Comparison of ENCODE assay signal across 8 cellular contexts in the genomic region with DNA sequence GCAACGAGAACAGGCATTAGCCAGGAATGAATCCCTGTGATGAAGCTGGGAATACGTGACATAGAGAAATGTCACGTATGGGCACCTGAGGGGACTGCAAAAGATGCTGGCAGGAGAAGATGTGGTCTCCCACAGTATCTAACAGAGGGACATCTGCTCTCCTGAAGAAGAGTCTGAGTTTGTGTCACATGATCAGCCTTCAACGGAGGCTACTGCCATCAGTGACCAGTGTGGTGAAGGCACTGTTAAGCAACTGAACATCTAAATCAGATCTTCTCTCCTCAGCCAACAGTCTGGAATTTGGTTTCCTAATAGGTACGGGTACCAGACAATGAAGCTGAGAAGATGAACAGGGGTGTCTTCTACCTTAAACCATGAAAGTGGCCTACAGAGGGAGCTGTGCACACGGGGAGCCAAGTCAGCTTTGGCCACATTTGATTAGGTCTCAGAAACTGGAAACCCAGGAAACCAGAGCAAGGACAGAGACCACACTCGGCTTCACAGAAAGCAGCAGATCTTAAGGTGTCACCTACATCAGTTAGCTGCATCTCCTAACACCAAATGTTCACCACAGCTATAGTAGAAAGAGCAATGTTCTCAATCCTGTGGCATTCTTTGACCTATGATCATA. TPM values are rescaled to one million over a fixed set of nuclear protein-coding genes. Genes with fewer than 3 reads are reported as not detected.
A peak's percentile ranks its signal among the peaks of the same experiment; 100 is the strongest.
DNase-seq lines count a peak whose midpoint lies in the region; TF ChIP-seq lines count a peak whose summit lies in the region.

No MANE protein-coding gene starts in this region.

- no peaks in the 10 kb centered on the region for H4K20me1 ChIP-seq in SK-N-SH (ENCODE audit: insufficient read depth)

- WGBS in SK-N-SH (ENCODE audit: low lambda C conversion rate): 88% methylated on average over 6 of the region's 7 CpGs

- H3K27ac Mint-ChIP-seq in activated naive CD8-positive, alpha-beta T cell treated with anti-CD3 and anti-CD28 coated beads for 36 hours: peak overlapping the region; percentile 62

- no peaks in the 10 kb centered on the region for H3K27me3 ChIP-seq in SK-N-SH (ENCODE audit: insufficient read depth)

- peaks cover 8% of the 10 kb centered on the region for H3F3A ChIP-seq in SK-N-SH (replicated peaks; ENCODE audit: insufficient read depth)

- DNase-seq in HCEC 1CT (peak; percentile 12), SK-N-SH (no peak), islet precursor cell (peak; percentile 57), NCI-H146 treated with DMSO at 0.1 percent for 48 hours (lab: John Stamatoyannopoulos, UW; ENCODE audit: unreplicated experiment) (no peak), NCI-H446 (lab: John Stamatoyannopoulos, UW) (no peak)
- DNase-seq in activated naive CD8-positive, alpha-beta T cell treated with anti-CD3 and anti-CD28 coated beads for 36 hours: peak; percentile 52
- peak; percentile 41 to 52 for DNase-seq in stimulated activated CD8-positive, alpha-beta memory T cell treated with anti-CD3 and anti-CD28 coated beads, Interleukin-15, amount 100 ng/mL, for 48 hours (ENCODE audit: low read depth in 2 of 2)

- H3K4me3 ChIP-seq in SK-N-SH (ENCODE audit: low read depth in 2 of 2, low read length in 1 of 2): no peak overlapping the region; a peak in 1 of 4 replicates

- no peaks in the 10 kb centered on the region for H3K27me3 Mint-ChIP-seq in activated naive CD8-positive, alpha-beta T cell treated with anti-CD3 and anti-CD28 coated beads for 36 hours

- H3K9me3 Mint-ChIP-seq in activated naive CD8-positive, alpha-beta T cell treated with anti-CD3 and anti-CD28 coated beads for 36 hours: no peaks in the 10 kb centered on the region

- no peak overlapping the region for H3K4me3 Mint-ChIP-seq in activated naive CD8-positive, alpha-beta T cell treated with anti-CD3 and anti-CD28 coated beads for 36 hours

- peaks cover 22% of the 10 kb centered on the region for H3K36me3 Mint-ChIP-seq in activated naive CD8-positive, alpha-beta T cell treated with anti-CD3 and anti-CD28 coated beads for 36 hours

- no peak for TF ChIP-seq EP300 in SK-N-SH (IDR thresholded peaks at IDR 0.05; ENCODE audit: borderline replicate concordance in 1 of 2, low read depth in 1 of 2, low read length in 1 of 2)

- H3K79me2 ChIP-seq in SK-N-SH (ENCODE audit: insufficient read depth): peaks cover 3% of the 10 kb centered on the region

- peaks cover 0 to 3% of the 10 kb centered on the region in 2 experiments; a peak in 2 of 4 replicates for H3K4me1 ChIP-seq in SK-N-SH (ENCODE audit: control insufficient read depth in 1 of 2, insufficient read depth in 2 of 2, low read depth in 1 of 2, low read length in 1 of 2)

- POLR2A ChIA-PET in SK-N-SH (lab: Yijun Ruan, JAX): no interaction called here

- TF ChIP-seq CTCF in GM12873 (IDR thresholded peaks at IDR 0.05; ENCODE audit: insufficient read depth, low read depth, low read length, missing control alignments) (peak; percentile 83), SK-N-SH (IDR thresholded peaks at IDR 0.05) (peak; percentile 50)

- H2AFZ ChIP-seq in SK-N-SH (ENCODE audit: low read depth): no peak overlapping the region

- H3K36me3 ChIP-seq in SK-N-SH (replicated peaks in 1 of 2; ENCODE audit: control insufficient read depth in 1 of 2, insufficient read depth in 2 of 2, low read length in 1 of 2): peaks cover 66 to 80% of the 10 kb centered on the region in 2 experiments

- no peaks in the 10 kb centered on the region for H3K9me2 ChIP-seq in SK-N-SH

- CTCF ChIA-PET in SK-N-SH (lab: Yijun Ruan, JAX): interaction anchor here (0.8 to 4.5 kb wide), 16 partner anchors 11 to 341 kb away, joined by 3 to 34 read pairs (median 4); no protein-coding TSS in a partner anchor

- no peaks in the 10 kb centered on the region for H3K9me3 ChIP-seq in SK-N-SH

- no peak overlapping the region for H3K9ac ChIP-seq in SK-N-SH

- H3K27ac ChIP-seq in SK-N-SH (ENCODE audit: low read depth in 2 of 2, low read length in 1 of 2): no peak overlapping the region; a peak in 1 of 4 replicates

- H3K4me2 ChIP-seq in SK-N-SH: no peak overlapping the region

- no peak; the same call in 1 of the 2 replicates for TF ChIP-seq RAD21 in SK-N-SH (IDR thresholded peaks at IDR 0.05; ENCODE audit: low read length)

- H3K4me1 Mint-ChIP-seq in activated naive CD8-positive, alpha-beta T cell treated with anti-CD3 and anti-CD28 coated beads for 36 hours: peaks cover 35% of the 10 kb centered on the region

TF ChIP-seq in SK-N-SH, 30 proteins besides CTCF, POLR2A, EP300 and RAD21:
- TF ChIP-seq TEAD4 (IDR thresholded peaks at IDR 0.05; ENCODE audit: borderline replicate concordance, insufficient read depth): no peak
- no peak for TF ChIP-seq SIN3A (IDR thresholded peaks at IDR 0.05; ENCODE audit: borderline replicate concordance, low read depth, low read length)
- no peak for TF ChIP-seq TAF1 (IDR thresholded peaks at IDR 0.05; ENCODE audit: borderline replicate concordance, low read depth, low read length)
- TF ChIP-seq JUND (IDR thresholded peaks at IDR 0.05): no peak
- TF ChIP-seq PBX3 (IDR thresholded peaks at IDR 0.05): no peak
- no peak for TF ChIP-seq NFIC (IDR thresholded peaks at IDR 0.05; ENCODE audit: borderline replicate concordance)
- TF ChIP-seq RFX5 (IDR thresholded peaks at IDR 0.05; ENCODE audit: low read length): no peak
- TF ChIP-seq, protein P1, sequence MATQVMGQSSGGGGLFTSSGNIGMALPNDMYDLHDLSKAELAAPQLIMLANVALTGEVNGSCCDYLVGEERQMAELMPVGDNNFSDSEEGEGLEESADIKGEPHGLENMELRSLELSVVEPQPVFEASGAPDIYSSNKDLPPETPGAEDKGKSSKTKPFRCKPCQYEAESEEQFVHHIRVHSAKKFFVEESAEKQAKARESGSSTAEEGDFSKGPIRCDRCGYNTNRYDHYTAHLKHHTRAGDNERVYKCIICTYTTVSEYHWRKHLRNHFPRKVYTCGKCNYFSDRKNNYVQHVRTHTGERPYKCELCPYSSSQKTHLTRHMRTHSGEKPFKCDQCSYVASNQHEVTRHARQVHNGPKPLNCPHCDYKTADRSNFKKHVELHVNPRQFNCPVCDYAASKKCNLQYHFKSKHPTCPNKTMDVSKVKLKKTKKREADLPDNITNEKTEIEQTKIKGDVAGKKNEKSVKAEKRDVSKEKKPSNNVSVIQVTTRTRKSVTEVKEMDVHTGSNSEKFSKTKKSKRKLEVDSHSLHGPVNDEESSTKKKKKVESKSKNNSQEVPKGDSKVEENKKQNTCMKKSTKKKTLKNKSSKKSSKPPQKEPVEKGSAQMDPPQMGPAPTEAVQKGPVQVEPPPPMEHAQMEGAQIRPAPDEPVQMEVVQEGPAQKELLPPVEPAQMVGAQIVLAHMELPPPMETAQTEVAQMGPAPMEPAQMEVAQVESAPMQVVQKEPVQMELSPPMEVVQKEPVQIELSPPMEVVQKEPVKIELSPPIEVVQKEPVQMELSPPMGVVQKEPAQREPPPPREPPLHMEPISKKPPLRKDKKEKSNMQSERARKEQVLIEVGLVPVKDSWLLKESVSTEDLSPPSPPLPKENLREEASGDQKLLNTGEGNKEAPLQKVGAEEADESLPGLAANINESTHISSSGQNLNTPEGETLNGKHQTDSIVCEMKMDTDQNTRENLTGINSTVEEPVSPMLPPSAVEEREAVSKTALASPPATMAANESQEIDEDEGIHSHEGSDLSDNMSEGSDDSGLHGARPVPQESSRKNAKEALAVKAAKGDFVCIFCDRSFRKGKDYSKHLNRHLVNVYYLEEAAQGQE (IDR thresholded peaks at IDR 0.05; ENCODE audit: low read depth, low read length): no peak
- TF ChIP-seq TCF12 (IDR thresholded peaks at IDR 0.05): no peak
- TF ChIP-seq NRF1 (IDR thresholded peaks at IDR 0.05; ENCODE audit: low read depth, low read length): no peak

RNA-seq across cellular contexts. Expression of gene BRD7, which starts 41.8 kb away (rescaled TPM):
- 31.6 and 32.9 TPM in 2 replicates for polyA plus RNA-seq in SK-N-SH (2012; rRNA removed)
- polyA plus RNA-seq in SK-N-SH (2012; cell fraction: cytosol; rRNA removed): 44.3 and 56.8 TPM in 2 replicates
- polyA plus RNA-seq in SK-N-SH (2012; cell fraction: nucleus; rRNA removed): 25.3 and 33.7 TPM in 2 replicates
- total RNA-seq in activated naive CD8-positive, alpha-beta T cell treated with anti-CD3 and anti-CD28 coated beads for 36 hours: 10 to 100 TPM; 93.6 to 98.5 TPM

Comparison
In these comparisons a context has a peak if more than half of its experiments do, and no peak if none do; other contexts are left out.
1. DNase-seq: peak in HCEC 1CT (single experiment), activated naive CD8-positive, alpha-beta T cell treated with anti-CD3 and anti-CD28 coated beads for 36 hours (single experiment), islet precursor cell (single experiment) and stimulated activated CD8-positive, alpha-beta memory T cell treated with anti-CD3 and anti-CD28 coated beads, Interleukin-15, amount 100 ng/mL, for 48 hours (2 of 2); none in SK-N-SH (single experiment), NCI-H146 treated with DMSO at 0.1 percent for 48 hours (single experiment) and NCI-H446 (0 of 2).